In the genomic region with DNA sequence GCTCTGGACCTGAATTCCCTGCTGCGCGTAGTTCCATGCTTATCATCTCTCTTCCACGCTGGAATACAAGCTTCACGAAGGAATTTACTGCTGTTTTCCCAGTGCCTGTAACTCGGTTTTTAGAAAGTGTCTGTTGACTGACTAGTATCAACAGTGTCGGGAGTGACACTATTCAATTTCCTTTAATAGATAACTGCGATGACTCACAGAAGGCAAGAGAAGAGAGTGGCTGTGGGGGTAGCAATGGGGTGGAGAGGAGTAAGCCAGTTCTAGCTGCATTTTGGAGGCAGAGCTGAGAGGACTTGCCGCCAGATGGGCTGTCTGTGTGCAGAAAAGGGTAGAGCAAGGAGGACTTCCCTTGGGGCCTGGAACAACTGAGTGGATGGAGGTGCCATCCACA, we compare ENCODE assay signal across 20 cellular contexts. TPM values are rescaled to one million over a fixed set of nuclear protein-coding genes. Genes with fewer than 3 reads are reported as not detected.
DNase-seq lines count a peak whose midpoint lies in the region; ATAC-seq and TF ChIP-seq lines count a peak whose summit lies in the region.
"Had no signal": no experiment of that assay in that cellular context is flagged by ENCODE, and none has a peak within 500 bp of the region (broad histone marks: within the 10 kb centered on the region; RNA-seq: fewer than 3 reads in every experiment).

No MANE protein-coding gene starts in this region.

- intact Hi-C loops in Calu3 (cut with micrococcal nuclease; ENCODE audit: unreplicated experiment) = no loop called here

- no peaks in the 10 kb centered on the region for H3K36me3 ChIP-seq in endodermal cell (ENCODE audit: control insufficient read depth, insufficient read depth, low read length)
- H3K36me3 ChIP-seq in mesenchymal stem cell (ENCODE audit: control insufficient read depth in 1 of 2, insufficient read depth in 2 of 2, low read depth in 1 of 2, low read length in 2 of 2) = no peaks in the 10 kb centered on the region
- H3K36me3 ChIP-seq in suprapubic skin = no peaks in the 10 kb centered on the region
- H3K36me3 ChIP-seq: gastroesophageal sphincter had no signal

- H3K36me3 Mint-ChIP-seq in Calu3 (ENCODE audit: insufficient read depth, unreplicated experiment) (peaks cover 11% of the 10 kb centered on the region), endodermal cell (ENCODE audit: low read depth) (no peaks in the 10 kb centered on the region)
- H3K36me3 Mint-ChIP-seq: immature natural killer cell; naive thymus-derived CD8-positive, alpha-beta T cell had no signal

- H2AFZ ChIP-seq in mesenchymal stem cell (ENCODE audit: low read depth, low read length) = no peak overlapping the region
- H2AFZ ChIP-seq: parathyroid adenoma had no signal

- no peak for ATAC-seq in HG02885 (IDR thresholded peaks at IDR 0.05; ENCODE audit: poor library complexity, unreplicated experiment)
- ATAC-seq: gastroesophageal sphincter; naive thymus-derived CD8-positive, alpha-beta T cell had no signal

- no peak overlapping the region for H2BK120ac ChIP-seq in mesenchymal stem cell (ENCODE audit: low read depth, low read length)

- H3K27ac Mint-ChIP-seq in Calu3 (ENCODE audit: unreplicated experiment) (peak overlapping the region; percentile 8), endodermal cell (peak overlapping the region; percentile 12)
- H3K27ac Mint-ChIP-seq: activated T-cell treated with anti-CD3 and anti-CD28 coated beads, Interleukin-2, amount 50 U/mL, for 24 hours; HFFc6; immature natural killer cell had no signal

- H2AK5ac ChIP-seq in mesenchymal stem cell (ENCODE audit: low read length, severe bottlenecking) = no peak overlapping the region

- no peak overlapping the region for H3K4ac ChIP-seq in mesenchymal stem cell (ENCODE audit: low read depth in 1 of 2, low read length in 2 of 2)

- no peaks in the 10 kb centered on the region for H3K9me3 ChIP-seq in endodermal cell (ENCODE audit: control insufficient read depth, low read length)
- no peaks in the 10 kb centered on the region for H3K9me3 ChIP-seq in mesenchymal stem cell (ENCODE audit: control insufficient read depth, low read length)
- H3K9me3 ChIP-seq in suprapubic skin = no peaks in the 10 kb centered on the region
- H3K9me3 ChIP-seq: gastroesophageal sphincter had no signal

- H3K79me1 ChIP-seq in mesenchymal stem cell (replicated peaks; ENCODE audit: low read length, poor library complexity, severe bottlenecking) = no peaks in the 10 kb centered on the region

- no peak overlapping the region for H3K18ac ChIP-seq in mesenchymal stem cell (ENCODE audit: low read depth in 1 of 2, low read length in 2 of 2)

- peak overlapping the region; percentile 44 for H3K4me2 ChIP-seq in mesenchymal stem cell (ENCODE audit: low read length, poor library complexity, severe bottlenecking)

- H3K27me3 Mint-ChIP-seq in Calu3 (ENCODE audit: unreplicated experiment) (peaks cover 44% of the 10 kb centered on the region), endodermal cell (ENCODE audit: insufficient read depth) (peaks cover 13% of the 10 kb centered on the region)

- H3K4me3 Mint-ChIP-seq in Calu3 (ENCODE audit: low read depth, unreplicated experiment) (no peak overlapping the region), endodermal cell (no peak overlapping the region)
- H3K4me3 Mint-ChIP-seq: activated T-cell treated with anti-CD3 and anti-CD28 coated beads, Interleukin-2, amount 50 U/mL, for 24 hours; HFFc6; immature natural killer cell; naive thymus-derived CD8-positive, alpha-beta T cell had no signal

- BruUV-seq in Calu3 (replicated peaks; lab: Mats Ljungman, UMichigan) = no TSS peak

- no peaks in the 10 kb centered on the region for H3K27me3 ChIP-seq in endodermal cell (ENCODE audit: control insufficient read depth, insufficient read depth, low read length, poor library complexity, severe bottlenecking)
- H3K27me3 ChIP-seq in mesenchymal stem cell (ENCODE audit: control insufficient read depth in 1 of 2, insufficient read depth in 1 of 2, low read length in 2 of 2) = peaks cover 0 to 58% of the 10 kb centered on the region in 2 experiments
- H3K27me3 ChIP-seq in suprapubic skin = peaks cover 48% of the 10 kb centered on the region

- no peak overlapping the region for H3K27ac ChIP-seq in endodermal cell (ENCODE audit: low read depth, low read length)
- H3K27ac ChIP-seq in mesenchymal stem cell (ENCODE audit: low read length, poor library complexity, severe bottlenecking) = no peak overlapping the region
- no peak overlapping the region for H3K27ac ChIP-seq in suprapubic skin
- H3K27ac ChIP-seq: gastroesophageal sphincter, parathyroid adenoma had no signal

- no peak overlapping the region for H3K14ac ChIP-seq in mesenchymal stem cell (ENCODE audit: low read length in 2 of 2)

- CTCF ChIA-PET in Calu3 (lab: Charles Lee) = interaction anchor here (0.6 to 1.4 kb wide), 7 partner anchors 18 to 1032 kb away, joined by 3 to 6 read pairs (median 5); no protein-coding TSS in a partner anchor

- no peaks in the 10 kb centered on the region for H3K4me1 ChIP-seq in endodermal cell (ENCODE audit: control insufficient read depth, insufficient read depth, low read length)
- peaks cover 14% of the 10 kb centered on the region for H3K4me1 ChIP-seq in mesenchymal stem cell (ENCODE audit: control insufficient read depth, insufficient read depth, low read depth, low read length)
- H3K4me1 ChIP-seq in suprapubic skin = no peaks in the 10 kb centered on the region
- H3K4me1 ChIP-seq: gastroesophageal sphincter, parathyroid adenoma had no signal

- H3K4me3 ChIP-seq in NB4 (ENCODE audit: low read depth, low read length) = no peak overlapping the region
- no peak overlapping the region for H3K4me3 ChIP-seq in endodermal cell (ENCODE audit: low read length)
- no peak overlapping the region for H3K4me3 ChIP-seq in mesenchymal stem cell (ENCODE audit: insufficient read depth in 1 of 2, low read depth in 1 of 2, low read length in 2 of 2)
- no peak overlapping the region for H3K4me3 ChIP-seq in suprapubic skin
- H3K4me3 ChIP-seq: gastroesophageal sphincter had no signal

- no peak overlapping the region for H3K9ac ChIP-seq in endodermal cell (ENCODE audit: extremely low read depth, low read length, poor library complexity, severe bottlenecking)
- H3K9ac ChIP-seq in mesenchymal stem cell (ENCODE audit: low read length) = no peak overlapping the region
- H3K9ac ChIP-seq: parathyroid adenoma had no signal

- DNase-seq in Calu3 (peak; percentile 50), NB4 (ENCODE audit: low read depth) (peak; percentile 18), endodermal cell (no peak), mesenchymal stem cell (peak; percentile 65), globus pallidus (ENCODE audit: low spot score) (no peak), NCI-H1930 (lab: John Stamatoyannopoulos, UW) (no peak), suprapubic skin (ENCODE audit: low spot score in 2 of 2) (no peak)
- DNase-seq: activated CD4-positive, alpha-beta T cell treated with anti-CD3 and anti-CD28 coated beads, Interleukin-2, amount 50 U/mL, for 48 hours; activated naive CD4-positive, alpha-beta T cell treated with anti-CD3 and anti-CD28 coated beads, Interleukin-2, amount 50 U/mL, for 16 hours; activated T-cell treated with anti-CD3 and anti-CD28 coated beads, Interleukin-2, amount 50 U/mL, for 24 hours; HFFc6; immature natural killer cell; naive thymus-derived CD8-positive, alpha-beta T cell; NCI-H446 treated with DMSO at 0.1 percent for 48 hours; stimulated activated CD4-positive, alpha-beta T cell treated with anti-CD3 and anti-CD28 coated beads, Interleukin-2, amount 100 ng/mL, for 48 hours had no signal

- H4K91ac ChIP-seq in mesenchymal stem cell (ENCODE audit: low read length) = no peak overlapping the region

- H3K9me3 Mint-ChIP-seq in Calu3 (ENCODE audit: low read depth, unreplicated experiment) (no peaks in the 10 kb centered on the region), endodermal cell (no peaks in the 10 kb centered on the region)
- H3K9me3 Mint-ChIP-seq: activated T-cell treated with anti-CD3 and anti-CD28 coated beads, Interleukin-2, amount 50 U/mL, for 24 hours; HFFc6; immature natural killer cell; naive thymus-derived CD8-positive, alpha-beta T cell had no signal

- H3K23ac ChIP-seq in mesenchymal stem cell (ENCODE audit: low read length in 2 of 2) = no peak overlapping the region

- TF ChIP-seq CTCF in Calu3 (IDR thresholded peaks at IDR 0.05; ENCODE audit: unreplicated experiment) (no peak), NB4 (IDR thresholded peaks at IDR 0.05; ENCODE audit: low read depth, low read length) (no peak), endodermal cell (conservative IDR thresholded peaks at IDR 0.05) (no peak), suprapubic skin (IDR thresholded peaks at IDR 0.05) (no peak)

- H3K4me1 Mint-ChIP-seq in Calu3 (ENCODE audit: low read depth, unreplicated experiment) (peaks cover 17% of the 10 kb centered on the region), endodermal cell (peaks cover 10% of the 10 kb centered on the region)
- H3K4me1 Mint-ChIP-seq: immature natural killer cell; naive thymus-derived CD8-positive, alpha-beta T cell had no signal

- H2BK15ac ChIP-seq in mesenchymal stem cell (ENCODE audit: low read depth, poor library complexity, severe bottlenecking) = no peak overlapping the region

- TF ChIP-seq POLR2A in NB4 (IDR thresholded peaks at IDR 0.05; ENCODE audit: extremely low read depth, insufficient read length) = no peak
- no peak for TF ChIP-seq POLR2A in suprapubic skin (IDR thresholded peaks at IDR 0.05)

- 86 to 90% methylated on average over 5 to 8 of the region's 8 CpGs for WGBS in endodermal cell (ENCODE audit: insufficient coverage in 1 of 2, insufficient read length in 1 of 2), 2 experiments
- WGBS in mesenchymal stem cell = 46% methylated on average over 8 of the region's 8 CpGs
- 77% methylated on average over 8 of the region's 8 CpGs for WGBS in suprapubic skin

- H4K8ac ChIP-seq in mesenchymal stem cell (ENCODE audit: low read length) = no peak overlapping the region

- no peak overlapping the region for H2BK5ac ChIP-seq in mesenchymal stem cell (ENCODE audit: low read depth, low read length, poor library complexity, severe bottlenecking)

- TF ChIP-seq EP300 in suprapubic skin (IDR thresholded peaks at IDR 0.05) = no peak

- no peak overlapping the region for H2BK12ac ChIP-seq in mesenchymal stem cell (ENCODE audit: low read length in 2 of 2)

RNA-seq across cellular contexts. Expression of a gene that starts 25.2 kb away (rescaled TPM):
- 0.20 and 1.3 TPM in 2 replicates for total RNA-seq in Calu3 (2022)
- under 1 TPM; 0.04 to 0.11 TPM for total RNA-seq in endodermal cell
- polyA plus RNA-seq in endodermal cell (2013, experiment 1 of 2) = 0.07 TPM
- polyA plus RNA-seq in endodermal cell (2013, experiment 2 of 2) = not detected
- 0.36 TPM for polyA plus RNA-seq in mesenchymal stem cell (2013, experiment 1 of 2)
- polyA plus RNA-seq in mesenchymal stem cell (2013, experiment 2 of 2) = 0.34 TPM
- 1 to 10 TPM in 3 of 4 donors, under 1 TPM in 1; 0.68 to 2.6 (median 2.1) TPM for total RNA-seq in suprapubic skin
- total RNA-seq: gastroesophageal sphincter, HFFc6, skeletal muscle tissue, urinary bladder had no signal
- polyA plus RNA-seq: immature natural killer cell; naive thymus-derived CD8-positive, alpha-beta T cell; urinary bladder had no signal

RNA-seq across cellular contexts. Expression of a gene that starts 52.6 kb away (rescaled TPM):
- not detected in 2 replicates for total RNA-seq in Calu3 (2022)
- 1 to 10 TPM in 1 of 2 donors, not detected in 1; 1.1 TPM for total RNA-seq in endodermal cell
- not detected for polyA plus RNA-seq in endodermal cell (2013, experiment 1 of 2)
- polyA plus RNA-seq in endodermal cell (2013, experiment 2 of 2) = 1.1 TPM
- polyA plus RNA-seq in mesenchymal stem cell (2013, experiment 1 of 2) = 0.64 TPM
- 0.75 TPM for polyA plus RNA-seq in mesenchymal stem cell (2013, experiment 2 of 2)
- 1 to 10 TPM in 1 of 4 donors, not detected in 3; 1.7 TPM for total RNA-seq in suprapubic skin
- total RNA-seq: HFFc6 had no signal

RNA-seq across cellular contexts. Expression of a gene that starts 52.7 kb away (rescaled TPM):
- total RNA-seq in Calu3 (2022) (not detected in 2 replicates), endodermal cell (1 to 10 TPM in 1 of 2 donors, under 1 TPM in 1; 0.58 to 1.7 TPM), suprapubic skin (1 to 10 TPM; 2.3 to 6.7 (median 3.0) TPM)
- 0.64 TPM for polyA plus RNA-seq in endodermal cell (2013, experiment 1 of 2)
- 0.83 TPM for polyA plus RNA-seq in endodermal cell (2013, experiment 2 of 2)
- 1.5 TPM for polyA plus RNA-seq in mesenchymal stem cell (2013, experiment 1 of 2)
- 1.8 TPM for polyA plus RNA-seq in mesenchymal stem cell (2013, experiment 2 of 2)

Comparison
In these comparisons a context has a peak if more than half of its experiments do, and no peak if none do; other contexts are left out.
1. DNase-seq: peak in Calu3 (single experiment), NB4 (single experiment) and mesenchymal stem cell (single experiment); none in endodermal cell (single experiment), globus pallidus (single experiment), NCI-H1930 (0 of 2) and suprapubic skin (0 of 2).